In genomic region chr17:7211512-7212277, GRCh38 we compare ENCODE assay signal across 1 cellular context.
A peak's percentile ranks its signal among the peaks of the same experiment; 100 is the strongest.
TF ChIP-seq lines count a peak whose summit lies in the region.

No MANE protein-coding gene starts in this region.

TF ChIP-seq in H1, 55 proteins besides CTCF, POLR2A, EP300 and RAD21:
- TF ChIP-seq SIX5 (IDR thresholded peaks at IDR 0.05; ENCODE audit: low read depth, low read length) (no peak), SUZ12 (IDR thresholded peaks at IDR 0.05; ENCODE audit: low read length) (no peak), MAX (IDR thresholded peaks at IDR 0.05) (peak; percentile 60), NANOG (IDR thresholded peaks at IDR 0.05; ENCODE audit: insufficient read depth, low read depth, low read length, poor library complexity, severe bottlenecking) (no peak), BRCA1 (IDR thresholded peaks at IDR 0.05; ENCODE audit: low read depth, low read length) (peak; percentile 64), SIRT6 (IDR thresholded peaks at IDR 0.05; ENCODE audit: low read length) (no peak), CHD2 (IDR thresholded peaks at IDR 0.05; ENCODE audit: low read length) (peak; percentile 90), SIN3A (conservative IDR thresholded peaks at IDR 0.05 in 1 of 2, IDR thresholded peaks at IDR 0.05 in 1 of 2; ENCODE audit: low read depth in 1 of 2, low read length in 2 of 2) (0 out of 4 replicates have a peak, but pooled peaks of 1 of the 2 experiments have one; percentile 39), YY1 (IDR thresholded peaks at IDR 0.05; ENCODE audit: low read depth, low read length) (no peak), CBX5 (IDR thresholded peaks at IDR 0.05; ENCODE audit: low read depth, low read length) (no peak)
